In genomic region chr10:116316533-116316932, GRCh38 we compare ENCODE assay signal across 17 cellular contexts. TPM values are rescaled to one million over a fixed set of nuclear protein-coding genes. Genes with fewer than 3 reads are reported as not detected.
DNase-seq lines count a peak whose midpoint lies in the region; ATAC-seq and TF ChIP-seq lines count a peak whose summit lies in the region.
"Had no signal": no experiment of that assay in that cellular context is flagged by ENCODE, and none has a peak within 500 bp of the region (broad histone marks: within the 10 kb centered on the region; RNA-seq: fewer than 3 reads in every experiment).

No MANE protein-coding gene starts in this region.

- H3K27me3 ChIP-seq in gastroesophageal sphincter (no peaks in the 10 kb centered on the region), sigmoid colon (no peaks in the 10 kb centered on the region)
- H3K27me3 ChIP-seq: foreskin keratinocyte had no signal

- TF ChIP-seq EP300 in gastroesophageal sphincter (IDR thresholded peaks at IDR 0.05) (no peak), sigmoid colon (IDR thresholded peaks at IDR 0.05) (no peak)

- H3K36me3 ChIP-seq in gastroesophageal sphincter: no peaks in the 10 kb centered on the region
- no peaks in the 10 kb centered on the region for H3K36me3 ChIP-seq in sigmoid colon

- TF ChIP-seq POLR2A in gastroesophageal sphincter (IDR thresholded peaks at IDR 0.05): no peak
- no peak for TF ChIP-seq POLR2A in sigmoid colon (IDR thresholded peaks at IDR 0.05)

- H3K9me3 ChIP-seq in gastroesophageal sphincter (no peaks in the 10 kb centered on the region), sigmoid colon (no peaks in the 10 kb centered on the region)

- intact Hi-C loops in sigmoid colon (cut with DNase I): no loop called here

- in situ Hi-C loops in ACHN (cut with HindIII; ENCODE audit: low pct_ligation_motif_present, low pct_unique_long_range_greater_than_20kb, low sequenced_read_pairs): no loop called here

- H3K4me1 ChIP-seq in gastroesophageal sphincter: no peaks in the 10 kb centered on the region
- no peaks in the 10 kb centered on the region for H3K4me1 ChIP-seq in sigmoid colon
- H3K4me1 ChIP-seq: foreskin keratinocyte had no signal

- DNase-seq in ACHN (peak; percentile 4), MV-4-11 (lab: John Stamatoyannopoulos, UW) (peak; percentile 93), astrocyte of the hippocampus (ENCODE audit: low read depth, low spot score) (peak; percentile 69), sigmoid colon (no peak), GDM1 (lab: John Stamatoyannopoulos, UW) (no peak)
- DNase-seq: activated CD4-positive, alpha-beta T cell treated with anti-CD3 and anti-CD28 coated beads, Interleukin-2, amount 50 U/mL, for 48 hours; activated effector memory CD4-positive, alpha-beta T cell treated with anti-CD3 and anti-CD28 coated beads, Interleukin-2, amount 50 U/mL, for 16 hours; DMS79; effector CD4-positive, alpha-beta T cell; foreskin keratinocyte; H9; NCI-H187 treated with DMSO at 0.1 percent for 48 hours; PC-9; right cardiac atrium had no signal

- H3K27ac ChIP-seq in gastroesophageal sphincter (no peak overlapping the region), sigmoid colon (no peak overlapping the region)
- H3K27ac ChIP-seq: foreskin keratinocyte, PC-9 had no signal

- H3K4me3 ChIP-seq in gastroesophageal sphincter: no peak overlapping the region
- H3K4me3 ChIP-seq in sigmoid colon: no peak overlapping the region
- H3K4me3 ChIP-seq: PC-9 had no signal

- 16 to 48% methylated on average over 2 of the region's 2 CpGs for WGBS in gastroesophageal sphincter (ENCODE audit: low coverage in 1 of 2), 2 donors
- WGBS in sigmoid colon, 2 donors: 9 to 25% methylated on average over 2 of the region's 2 CpGs

- ATAC-seq in GM18909 (IDR thresholded peaks at IDR 0.05; ENCODE audit: poor library complexity, unreplicated experiment): peak; percentile 73
- no peak for ATAC-seq in HG03108 (IDR thresholded peaks at IDR 0.05; ENCODE audit: unreplicated experiment)
- no peak for ATAC-seq in gastroesophageal sphincter
- ATAC-seq: foreskin keratinocyte, right cardiac atrium had no signal

- TF ChIP-seq CTCF in gastroesophageal sphincter (IDR thresholded peaks at IDR 0.05): no peak
- TF ChIP-seq CTCF in sigmoid colon (IDR thresholded peaks at IDR 0.05): no peak

RNA-seq across cellular contexts. Expression of gene CCDC172, which starts 7.7 kb away (rescaled TPM):
- total RNA-seq in gastroesophageal sphincter (not detected), sigmoid colon (not detected)
- not detected for polyA plus RNA-seq in sigmoid colon
- total RNA-seq: foreskin keratinocyte, PC-9, right cardiac atrium had no signal
- polyA plus RNA-seq: foreskin keratinocyte, right cardiac atrium had no signal

RNA-seq across cellular contexts. Expression of gene GFRA1, which starts 43.5 kb away (rescaled TPM):
- 10 to 100 TPM; 21.0 to 62.5 (median 59.3) TPM for total RNA-seq in gastroesophageal sphincter
- 100 to 1,000 TPM in 1 of 4 donors, 10 to 100 TPM in 3; 38.9 to 115 (median 69.1) TPM for total RNA-seq in sigmoid colon
- polyA plus RNA-seq in sigmoid colon: 1 to 10 TPM in 2 of 3 donors, under 1 TPM in 1; under 0.01 to 6.3 (median 1.8) TPM
- total RNA-seq: foreskin keratinocyte had no signal
- polyA plus RNA-seq: foreskin keratinocyte had no signal

Comparison
In these comparisons a context has a peak if more than half of its experiments do, and no peak if none do; other contexts are left out.
1. DNase-seq: peak in ACHN (single experiment), MV-4-11 (single experiment) and astrocyte of the hippocampus (single experiment); none in sigmoid colon (single experiment) and GDM1 (single experiment).